8 cellular contexts compared by ENCODE assay signal in the genomic region with DNA sequence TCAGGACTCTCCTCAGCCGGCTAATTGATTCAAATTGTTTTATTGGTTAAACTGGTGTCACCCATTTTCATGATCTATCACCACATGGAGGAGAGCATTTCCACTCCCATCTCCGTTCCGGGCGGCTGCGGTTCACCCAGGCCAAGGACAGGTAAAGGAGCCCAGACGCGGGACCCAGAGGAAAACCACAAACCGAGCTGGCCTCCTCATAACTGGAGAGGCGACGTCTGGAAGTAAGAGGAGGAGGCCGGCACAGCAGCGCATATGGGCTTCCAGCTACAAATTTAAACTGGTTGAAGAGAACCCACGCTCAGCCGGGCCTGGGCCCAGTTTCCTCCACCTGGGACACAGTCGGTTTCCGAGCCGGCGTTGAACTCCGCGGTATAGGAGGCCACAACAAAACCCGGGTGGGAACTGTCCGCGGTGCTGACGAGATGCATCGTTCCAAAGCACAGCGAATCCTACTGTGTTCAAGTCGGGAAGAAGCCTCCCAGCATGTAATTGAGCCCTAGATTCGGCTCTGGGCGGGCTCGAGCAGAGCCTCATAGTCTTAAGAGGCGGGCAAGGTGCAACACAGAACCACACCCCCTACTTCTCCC. TPM values are rescaled to one million over a fixed set of nuclear protein-coding genes. Genes with fewer than 3 reads are reported as not detected.
DNase-seq lines count a peak whose midpoint lies in the region; ATAC-seq, FAIRE-seq and TF ChIP-seq lines count a peak whose summit lies in the region.

No MANE protein-coding gene starts in this region.

- no peak overlapping the region for H3K4me3 ChIP-seq in Jurkat, Clone E6-1 (ENCODE audit: low read length)
- no peak overlapping the region for H3K4me3 ChIP-seq in bronchial epithelial cell (ENCODE audit: low read depth, low read length)
- no peak overlapping the region for H3K4me3 ChIP-seq in ovary

- TF ChIP-seq CTCF in bronchial epithelial cell (IDR thresholded peaks at IDR 0.05; ENCODE audit: insufficient read depth, low read length, severe bottlenecking) = no peak
- no peak for TF ChIP-seq CTCF in ovary (IDR thresholded peaks at IDR 0.05)

- no peaks in the 10 kb centered on the region for H3K9me3 ChIP-seq in ovary

- no peak for ATAC-seq in HG02885 (IDR thresholded peaks at IDR 0.05; ENCODE audit: poor library complexity, unreplicated experiment)

- no peak for FAIRE-seq in bronchial epithelial cell (lab: Jason Lieb, UNC)

- H3K4me1 ChIP-seq in ovary (ENCODE audit: insufficient read depth) = peaks cover 2% of the 10 kb centered on the region

- no peaks in the 10 kb centered on the region for H3K36me3 ChIP-seq in bronchial epithelial cell (ENCODE audit: control insufficient read depth, insufficient read depth, low read length)
- no peaks in the 10 kb centered on the region for H3K36me3 ChIP-seq in ovary

- DNase-seq in EH (ENCODE audit: low read depth) = peak; percentile 54
- DNase-seq in Jurkat, Clone E6-1 (ENCODE audit: low read depth, low spot score) = peak; percentile 48
- DNase-seq in bronchial epithelial cell (ENCODE audit: low read depth) = peak; percentile 12
- DNase-seq in medulla oblongata (ENCODE audit: extremely low spot score) = peak; percentile 14
- DNase-seq in NCI-H1436 (lab: John Stamatoyannopoulos, UW) = no peak
- no peak for DNase-seq in ovary
- DNase-seq in HuH-7.5 (ENCODE audit: low spot score) = no peak

- intact Hi-C loops in ovary (cut with DNase I) = no loop called here

- 2% methylated on average over 31 of the region's 31 CpGs for WGBS in ovary, 3 donors

- TF ChIP-seq POLR2A in ovary (IDR thresholded peaks at IDR 0.05) = no peak

- H3K27ac ChIP-seq in ovary = no peak overlapping the region

- H3K27me3 ChIP-seq in bronchial epithelial cell (ENCODE audit: control insufficient read depth, insufficient read depth, low read length) (peaks cover 34% of the 10 kb centered on the region), ovary (no peaks in the 10 kb centered on the region)

- TF ChIP-seq EP300 in ovary (IDR thresholded peaks at IDR 0.05) = no peak

RNA-seq across cellular contexts. Expression of a gene that starts 3.0 kb away (rescaled TPM):
- not detected for polyA plus RNA-seq in Jurkat, Clone E6-1 (2012; ENCODE audit: insufficient read depth, insufficient read length)
- total RNA-seq in bronchial epithelial cell = not detected in 2 replicates
- not detected for total RNA-seq in ovary
- under 1 TPM in 1 of 2 donors, not detected in 1; 0.01 TPM for polyA plus RNA-seq in ovary

Comparison
In these comparisons a context has a peak if more than half of its experiments do, and no peak if none do; other contexts are left out.
1. DNase-seq: peak in EH (single experiment), Jurkat, Clone E6-1 (single experiment), bronchial epithelial cell (single experiment) and medulla oblongata (single experiment); none in NCI-H1436 (single experiment), ovary (0 of 5) and HuH-7.5 (single experiment).